In the genomic region with DNA sequence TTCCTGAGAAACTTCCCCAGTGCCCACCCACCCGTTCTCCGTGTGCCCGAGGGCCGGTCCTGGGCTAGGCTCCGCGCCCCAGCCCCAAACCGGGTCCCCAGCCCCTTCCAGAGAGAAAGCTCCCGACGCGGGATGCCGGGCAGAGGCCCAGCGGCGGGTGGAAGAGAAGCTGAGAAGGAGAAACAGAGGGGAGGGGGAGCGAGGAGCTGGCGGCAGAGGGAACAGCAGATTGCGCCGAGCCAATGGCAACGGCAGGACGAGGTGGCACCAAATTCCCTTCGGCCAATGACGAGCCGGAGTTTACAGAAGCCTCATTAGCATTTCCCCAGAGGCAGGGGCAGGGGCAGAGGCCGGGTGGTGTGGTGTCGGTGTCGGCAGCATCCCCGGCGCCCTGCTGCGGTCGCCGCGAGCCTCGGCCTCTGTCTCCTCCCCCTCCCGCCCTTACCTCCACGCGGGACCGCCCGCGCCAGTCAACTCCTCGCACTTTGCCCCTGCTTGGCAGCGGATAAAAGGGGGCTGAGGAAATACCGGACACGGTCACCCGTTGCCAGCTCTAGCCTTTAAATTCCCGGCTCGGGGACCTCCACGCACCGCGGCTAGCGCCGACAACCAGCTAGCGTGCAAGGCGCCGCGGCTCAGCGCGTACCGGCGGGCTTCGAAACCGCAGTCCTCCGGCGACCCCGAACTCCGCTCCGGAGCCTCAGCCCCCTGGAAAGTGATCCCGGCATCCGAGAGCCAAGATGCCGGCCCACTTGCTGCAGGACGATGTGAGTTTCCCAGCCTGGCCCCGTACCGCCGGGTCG, we compare ENCODE assay signal across 8 cellular contexts.
A peak's percentile ranks its signal among the peaks of the same experiment; 100 is the strongest.
DNase-seq lines count a peak whose midpoint lies in the region; ATAC-seq, FAIRE-seq and TF ChIP-seq lines count a peak whose summit lies in the region.

TSS of gene SCD (plus strand) at position 469 of the 803 bp plus-strand sequence. CDS start at position 741, 272 bp downstream.

- peaks cover 57% of the 10 kb centered on the region for H3K79me2 ChIP-seq in OCI-LY3 (ENCODE audit: low read length)

- H3K9me3 ChIP-seq in OCI-LY3 (ENCODE audit: insufficient read depth, low read length): no peaks in the 10 kb centered on the region

- peak within 1 kb of the TSS; percentile 100 for H3K9ac ChIP-seq in OCI-LY3 (ENCODE audit: low read length)

- FAIRE-seq in D721Med (lab: Jason Lieb, UNC): no peak

- no peaks in the 10 kb centered on the region for H3K27me3 ChIP-seq in OCI-LY3 (ENCODE audit: low read depth, low read length)

- peaks cover 46% of the 10 kb centered on the region for H3K36me3 ChIP-seq in OCI-LY3 (replicated peaks; ENCODE audit: low read depth, low read length)

- peak; percentile 90 for ATAC-seq in GM21528 (IDR thresholded peaks at IDR 0.05; ENCODE audit: low FRiP score, unreplicated experiment)

- H3K4me3 ChIP-seq in OCI-LY3 (ENCODE audit: low read length): peak within 1 kb of the TSS; percentile 100

- DNase-seq in D721Med (ENCODE audit: insufficient read length, low spot score): peak; percentile 90
- DNase-seq in HuH-7.5 (ENCODE audit: low spot score): peak; percentile 86
- peak; percentile 89 for DNase-seq in activated CD8-positive, alpha-beta memory T cell treated with anti-CD3 and anti-CD28 coated beads, Interleukin-2, amount 50 U/mL, for 48 hours
- peak; percentile 90 for DNase-seq in epidermal melanocyte (ENCODE audit: insufficient read length, low spot score)
- DNase-seq in middle frontal gyrus (ENCODE audit: extremely low spot score, low spot score): peak; percentile 91
- peak; percentile 49 to 56 for DNase-seq in stimulated activated CD8-positive, alpha-beta memory T cell treated with anti-CD3 and anti-CD28 coated beads, Interleukin-2, amount 100 ng/mL, for 1 hour (ENCODE audit: low read depth in 2 of 2)

- no peak for TF ChIP-seq CTCF in D721Med (IDR thresholded peaks at IDR 0.05; ENCODE audit: insufficient read depth, missing control alignments)
- TF ChIP-seq CTCF in OCI-LY3 (IDR thresholded peaks at IDR 0.05; ENCODE audit: low read depth, low read length): no peak

- peaks cover 36% of the 10 kb centered on the region for H3K4me1 ChIP-seq in OCI-LY3 (ENCODE audit: low read length)

- peaks cover 40% of the 10 kb centered on the region for H4K20me1 ChIP-seq in OCI-LY3 (ENCODE audit: insufficient read depth, low read length)

- peak within 1 kb of the TSS; percentile 85 for H3K27ac ChIP-seq in OCI-LY3 (ENCODE audit: low read length)

- peak within 1 kb of the TSS; percentile 99 for H3K4me2 ChIP-seq in OCI-LY3 (ENCODE audit: low read length)

- no peak within 1 kb of the TSS for H2AFZ ChIP-seq in OCI-LY3 (ENCODE audit: low read depth, low read length)

Comparison
In these comparisons a context has a peak if more than half of its experiments do, and no peak if none do; other contexts are left out.
1. Peak in every context shown above with its lines: DNase-seq, ATAC-seq, H3K4me3 ChIP-seq and H3K27ac ChIP-seq.